ENCODE assay signal across 15 cellular contexts in genomic region chr1:28933918-28934317, GRCh38.
"Had no signal": no experiment of that assay in that cellular context is flagged by ENCODE, and none has a peak within 500 bp of the region (broad histone marks: within the 10 kb centered on the region; RNA-seq: fewer than 3 reads in every experiment).

No MANE protein-coding gene starts in this region.

- H3K27me3 ChIP-seq: foreskin keratinocyte, ovary, upper lobe of right lung had no signal

- H3K4me3 ChIP-seq: lung, mucosa of descending colon, ovary, upper lobe of right lung had no signal

- H3K27ac Mint-ChIP-seq: T-helper 1 cell treated with Interleukin-12 subunit alpha and Interleukin-12 subunit beta and Interleukin-4 antibody, amounts not matched to agents 30 μg/mL and 1 μg/mL, for 36 hours; WTC11 had no signal

- ATAC-seq: foreskin keratinocyte, left cardiac atrium, SK-N-SH treated with all-trans-retinoic acid at 6 μM for 48 hours, upper lobe of right lung, WTC11 had no signal

- H3K27me3 Mint-ChIP-seq: activated CD4-positive, alpha-beta T cell treated with anti-CD3 and anti-CD28 coated beads, Interleukin-2, amount 10 ng/mL, durations not matched to agents 7 days and 5 days; activated naive CD4-positive, alpha-beta T cell treated with anti-CD3 and anti-CD28 coated beads, Interleukin-2, amount 10 ng/mL, durations not matched to agents 7 days and 5 days had no signal

- H3K4me1 Mint-ChIP-seq: neural crest cell, WTC11 had no signal

- DNase-seq: activated CD4-positive, alpha-beta T cell treated with anti-CD3 and anti-CD28 coated beads, Interleukin-2, amount 10 ng/mL, durations not matched to agents 7 days and 5 days; activated naive CD4-positive, alpha-beta T cell treated with anti-CD3 and anti-CD28 coated beads, Interleukin-2, amount 10 ng/mL, durations not matched to agents 7 days and 5 days; anterior cingulate cortex; left cardiac atrium; mucosa of descending colon; ovary; stimulated activated CD4-positive, alpha-beta T cell treated with anti-CD3 and anti-CD28 coated beads, Interleukin-12 subunit alpha, Interleukin-12 subunit beta, amount 100 ng/mL, for 4 hours; stimulated activated naive CD8-positive, alpha-beta T cell treated with anti-CD3 and anti-CD28 coated beads, Interleukin-15, Interleukin-2, amounts not matched to agents 100 U/mL and 50 U/mL, for 24 hours; upper lobe of right lung had no signal

- H3K4me1 ChIP-seq: foreskin keratinocyte had no signal

- H3K27ac ChIP-seq: foreskin keratinocyte, ovary, upper lobe of right lung had no signal

- H3K9me3 Mint-ChIP-seq: WTC11 had no signal

- H3K36me3 Mint-ChIP-seq: WTC11 had no signal

- H3K4me3 Mint-ChIP-seq: activated CD4-positive, alpha-beta T cell treated with anti-CD3 and anti-CD28 coated beads, Interleukin-2, amount 10 ng/mL, durations not matched to agents 7 days and 5 days; activated naive CD4-positive, alpha-beta T cell treated with anti-CD3 and anti-CD28 coated beads, Interleukin-2, amount 10 ng/mL, durations not matched to agents 7 days and 5 days; neural crest cell; T-helper 1 cell treated with Interleukin-12 subunit alpha and Interleukin-12 subunit beta and Interleukin-4 antibody, amounts not matched to agents 30 μg/mL and 1 μg/mL, for 36 hours; WTC11 had no signal

- H3K36me3 ChIP-seq: ovary, upper lobe of right lung had no signal

- H3K9me3 ChIP-seq: mucosa of descending colon, ovary, upper lobe of right lung had no signal
